Comparison of ENCODE assay signal across 22 cellular contexts in the genomic region with DNA sequence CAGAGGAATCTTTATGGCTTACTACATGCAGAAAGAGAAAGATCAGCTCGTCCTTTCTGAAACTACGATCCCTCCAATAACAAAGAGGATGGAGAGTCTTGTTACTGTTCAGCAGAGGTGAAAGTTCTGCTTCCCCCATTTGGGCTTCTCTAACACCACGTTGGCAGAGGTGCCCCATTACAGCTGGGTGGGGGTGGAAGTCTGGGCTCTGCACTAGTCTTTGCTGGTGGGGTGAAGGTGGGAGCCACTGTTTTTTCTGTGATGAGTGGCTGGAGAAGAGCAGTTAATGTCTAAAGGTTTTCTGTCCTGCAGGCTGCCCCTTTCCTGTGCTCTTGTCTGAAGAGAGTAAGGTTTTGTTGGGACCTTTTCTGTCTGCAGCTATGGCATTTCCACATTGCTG.
"Had no signal": no experiment of that assay in that cellular context is flagged by ENCODE, and none has a peak within 500 bp of the region (broad histone marks: within the 10 kb centered on the region; RNA-seq: fewer than 3 reads in every experiment).

No MANE protein-coding gene starts in this region.

- DNase-seq: colonic mucosa; cortex of kidney; dermis blood vessel endothelial cell; dorsolateral prefrontal cortex; effector CD4-positive, alpha-beta T cell; effector CD8-positive, alpha-beta T cell; effector memory CD4-positive, alpha-beta T cell; effector memory CD8-positive, alpha-beta T cell; erythroblast; esophagus squamous epithelium; foreskin fibroblast; foreskin keratinocyte; foreskin melanocyte; gastrocnemius medialis; glutamatergic neuron; heart left ventricle; heart right ventricle had no signal

- H3K4me1 ChIP-seq: colonic mucosa, esophagus squamous epithelium, foreskin keratinocyte, gastrocnemius medialis, gastroesophageal sphincter, heart left ventricle, heart right ventricle had no signal

- H3K9me3 ChIP-seq: colonic mucosa, esophagus squamous epithelium, gastrocnemius medialis, gastroesophageal sphincter had no signal

- ATAC-seq: effector memory CD8-positive, alpha-beta T cell; esophagus mucosa; foreskin keratinocyte; gastrocnemius medialis; gastroesophageal sphincter; heart left ventricle; heart right ventricle had no signal

- H3K36me3 ChIP-seq: colonic mucosa, esophagus squamous epithelium, gastrocnemius medialis, gastroesophageal sphincter, heart left ventricle, heart right ventricle had no signal

- H3K27ac ChIP-seq: colonic mucosa, coronary artery, dorsolateral prefrontal cortex, epithelial cell of prostate, esophagus squamous epithelium, foreskin keratinocyte, gastrocnemius medialis, gastroesophageal sphincter, heart left ventricle, heart right ventricle had no signal

- H3K9me3 Mint-ChIP-seq: effector memory CD8-positive, alpha-beta T cell had no signal

- H3K27me3 Mint-ChIP-seq: dendritic cell treated with granulocyte-macrophage colony-stimulating factor and Interleukin-4, amounts not matched to agents 40 ng/mL and 50 ng/mL, for 4 days had no signal

- H3K4me3 Mint-ChIP-seq: dendritic cell treated with granulocyte-macrophage colony-stimulating factor and Interleukin-4, amounts not matched to agents 40 ng/mL and 50 ng/mL, for 4 days; effector memory CD8-positive, alpha-beta T cell had no signal

- H3K27me3 ChIP-seq: colonic mucosa, dorsolateral prefrontal cortex, esophagus squamous epithelium, foreskin keratinocyte, gastrocnemius medialis, gastroesophageal sphincter, heart left ventricle, heart right ventricle had no signal

- H3K27ac Mint-ChIP-seq: dendritic cell treated with granulocyte-macrophage colony-stimulating factor and Interleukin-4, amounts not matched to agents 40 ng/mL and 50 ng/mL, for 4 days; effector memory CD8-positive, alpha-beta T cell had no signal

- H3K4me3 ChIP-seq: colonic mucosa, coronary artery, dorsolateral prefrontal cortex, esophagus squamous epithelium, gastrocnemius medialis, gastroesophageal sphincter, heart left ventricle, heart right ventricle had no signal
